In genomic region chr19:8403098-8403819, GRCh38 we compare ENCODE assay signal across 21 cellular contexts. TPM values are rescaled to one million over a fixed set of nuclear protein-coding genes. Genes with fewer than 3 reads are reported as not detected.
DNase-seq lines count a peak whose midpoint lies in the region; ATAC-seq, FAIRE-seq and TF ChIP-seq lines count a peak whose summit lies in the region.
"Had no signal": no experiment of that assay in that cellular context is flagged by ENCODE, and none has a peak within 500 bp of the region (broad histone marks: within the 10 kb centered on the region; RNA-seq: fewer than 3 reads in every experiment).

No MANE protein-coding gene starts in this region.

- peak; percentile 22 for DNase-seq in D341Med (ENCODE audit: low spot score)
- no peak for DNase-seq in Panc1 (ENCODE audit: low read depth, low spot score)
- no peak for DNase-seq in HepG2 (ENCODE audit: low spot score)
- DNase-seq in sciatic nerve (ENCODE audit: low spot score): no peak
- no peak for DNase-seq in NCI-H1436 treated with DMSO at 0.1 percent for 48 hours (lab: John Stamatoyannopoulos, UW)
- DNase-seq in activated T-helper 1 cell treated with anti-CD3 and anti-CD28 coated beads, Interleukin-12 subunit alpha, Interleukin-12 subunit beta, Interleukin-2, Interleukin-4 antibody, amounts not matched to agents 30 ng/mL and 10 ng/mL and 1 ng/mL, durations not matched to agents 14 hours and 24 hours and 36 hours (ENCODE audit: low spot score): no peak
- DNase-seq in AML-193 (lab: John Stamatoyannopoulos, UW): no peak
- DNase-seq: BE2C; CD4-positive, alpha-beta memory T cell; DMS153; DMS79 treated with DMSO at 0.1 percent for 48 hours; EL; GOT3 had no signal

- TF ChIP-seq POLR2A in HepG2 (IDR thresholded peaks at IDR 0.05; ENCODE audit: insufficient read depth in 1 of 2, low read depth in 2 of 2, low read length in 2 of 2): no peak

- H3K4me1 Mint-ChIP-seq in activated T-helper 1 cell treated with anti-CD3 and anti-CD28 coated beads, Interleukin-12 subunit alpha, Interleukin-12 subunit beta, Interleukin-2, Interleukin-4 antibody, amounts not matched to agents 30 ng/mL and 10 ng/mL and 1 ng/mL, durations not matched to agents 14 hours and 24 hours and 36 hours (ENCODE audit: low read depth): no peaks in the 10 kb centered on the region
- H3K4me1 Mint-ChIP-seq: CD4-positive, alpha-beta memory T cell had no signal

- H3K36me3 ChIP-seq in Panc1 (ENCODE audit: control insufficient read depth, insufficient read depth, low read length) (peaks cover 2% of the 10 kb centered on the region; the same call in 1 of the 2 replicates), HepG2 (replicated peaks in 1 of 2; ENCODE audit: control insufficient read depth in 1 of 2, insufficient read depth in 2 of 2, low read length in 2 of 2) (peaks cover 9 to 23% of the 10 kb centered on the region in 2 experiments; a peak in 4 of 5 replicates)

- CTCF ChIA-PET in Panc1 (lab: Charles Lee) (no interaction called here), HepG2 (lab: Yijun Ruan, JAX; ENCODE audit: low intra/inter-chr PET ratio, low total read pairs) (no interaction called here)

- no peaks in the 10 kb centered on the region for H4K20me1 ChIP-seq in HepG2 (ENCODE audit: insufficient read depth, low read length)

- no peak overlapping the region for H3K4me2 ChIP-seq in HepG2 (ENCODE audit: low read depth, low read length)

- no peaks in the 10 kb centered on the region for H3K79me2 ChIP-seq in HepG2 (ENCODE audit: insufficient read depth, low read length)

- peaks cover 4% of the 10 kb centered on the region for H3K4me1 ChIP-seq in Panc1 (ENCODE audit: control insufficient read depth, insufficient read depth, low read length)
- 0 out of 2 replicates have a peak, but pooled peaks cover 16% of the 10 kb centered on the region for H3K4me1 ChIP-seq in HepG2 (ENCODE audit: insufficient read depth, low read length)
- H3K4me1 ChIP-seq: BE2C, HAP-1 had no signal

- no peak overlapping the region for H3K4me3 Mint-ChIP-seq in activated T-helper 1 cell treated with anti-CD3 and anti-CD28 coated beads, Interleukin-12 subunit alpha, Interleukin-12 subunit beta, Interleukin-2, Interleukin-4 antibody, amounts not matched to agents 30 ng/mL and 10 ng/mL and 1 ng/mL, durations not matched to agents 14 hours and 24 hours and 36 hours
- H3K4me3 Mint-ChIP-seq: CD4-positive, alpha-beta memory T cell had no signal

- no peak overlapping the region for H3K27ac ChIP-seq in Panc1 (ENCODE audit: low read length)
- H3K27ac ChIP-seq in HepG2 (ENCODE audit: extremely low read length, insufficient read depth, low read length): no peak overlapping the region
- H3K27ac ChIP-seq: C4-2B had no signal

- in situ Hi-C loops in Panc1 (cut with HindIII; ENCODE audit: low pct_unique_long_range_greater_than_20kb, low sequenced_read_pairs): no loop called here
- in situ Hi-C loops in HepG2 (cut with HindIII; ENCODE audit: extremely low pct_ligation_motif_present, low pct_unique_long_range_greater_than_20kb): no loop called here

- no peak overlapping the region for H3K9ac ChIP-seq in HepG2 (ENCODE audit: insufficient read depth, low read depth, low read length)

- no peaks in the 10 kb centered on the region for H3K27me3 Mint-ChIP-seq in activated T-helper 1 cell treated with anti-CD3 and anti-CD28 coated beads, Interleukin-12 subunit alpha, Interleukin-12 subunit beta, Interleukin-2, Interleukin-4 antibody, amounts not matched to agents 30 ng/mL and 10 ng/mL and 1 ng/mL, durations not matched to agents 14 hours and 24 hours and 36 hours (ENCODE audit: insufficient read depth)
- H3K27me3 Mint-ChIP-seq: CD4-positive, alpha-beta memory T cell had no signal

- H3K4me3 ChIP-seq in Panc1 (ENCODE audit: low read depth in 2 of 2, low read length in 2 of 2) (no peak overlapping the region), HepG2 (replicated peaks in 1 of 3; ENCODE audit: insufficient read depth in 1 of 3, low read depth in 2 of 3, low read length in 3 of 3) (no peak overlapping the region)
- H3K4me3 ChIP-seq: HAP-1 had no signal

- FAIRE-seq in HepG2 (lab: Jason Lieb, UNC): no peak
- FAIRE-seq: A204.1, D721Med, G401.6, GM12891, GM19239 had no signal

- TF ChIP-seq CTCF in Panc1 (IDR thresholded peaks at IDR 0.05): no peak
- no peak for TF ChIP-seq CTCF in HepG2 (CRISPR knock-in tag; IDR thresholded peaks at IDR 0.05)

- H3K9me3 Mint-ChIP-seq in activated T-helper 1 cell treated with anti-CD3 and anti-CD28 coated beads, Interleukin-12 subunit alpha, Interleukin-12 subunit beta, Interleukin-2, Interleukin-4 antibody, amounts not matched to agents 30 ng/mL and 10 ng/mL and 1 ng/mL, durations not matched to agents 14 hours and 24 hours and 36 hours: no peaks in the 10 kb centered on the region
- H3K9me3 Mint-ChIP-seq: CD4-positive, alpha-beta memory T cell had no signal

- no peaks in the 10 kb centered on the region for H3K9me3 ChIP-seq in Panc1 (ENCODE audit: control insufficient read depth, insufficient read depth, low read depth, low read length)
- H3K9me3 ChIP-seq in HepG2 (ENCODE audit: low read length): no peaks in the 10 kb centered on the region
- H3K9me3 ChIP-seq: BE2C, HAP-1 had no signal

- POLR2A ChIA-PET in Panc1 (lab: Charles Lee): no interaction called here
- POLR2A ChIA-PET in HepG2 (lab: Yijun Ruan, JAX): no interaction called here

- no peak overlapping the region for H2AFZ ChIP-seq in HepG2 (ENCODE audit: low read length)

- WGBS in HepG2 (ENCODE audit: low lambda C conversion rate): 92% methylated on average over 19 of the region's 44 CpGs

- no peak for TF ChIP-seq RAD21 in HepG2 (CRISPR knock-in tag; IDR thresholded peaks at IDR 0.05)

- H3K27ac Mint-ChIP-seq in activated T-helper 1 cell treated with anti-CD3 and anti-CD28 coated beads, Interleukin-12 subunit alpha, Interleukin-12 subunit beta, Interleukin-2, Interleukin-4 antibody, amounts not matched to agents 30 ng/mL and 10 ng/mL and 1 ng/mL, durations not matched to agents 14 hours and 24 hours and 36 hours: no peak overlapping the region

- H3K36me3 Mint-ChIP-seq in activated T-helper 1 cell treated with anti-CD3 and anti-CD28 coated beads, Interleukin-12 subunit alpha, Interleukin-12 subunit beta, Interleukin-2, Interleukin-4 antibody, amounts not matched to agents 30 ng/mL and 10 ng/mL and 1 ng/mL, durations not matched to agents 14 hours and 24 hours and 36 hours (ENCODE audit: low read depth): peaks cover 3% of the 10 kb centered on the region

- intact Hi-C loops in Panc1 (cut with micrococcal nuclease; ENCODE audit: unreplicated experiment): no loop called here
- intact Hi-C loops in HepG2 (cut with micrococcal nuclease; ENCODE audit: unreplicated experiment): no loop called here
- intact Hi-C loops in sciatic nerve (cut with DNase I): no loop called here
- intact Hi-C loops in activated T-helper 1 cell treated with anti-CD3 and anti-CD28 coated beads, Interleukin-12 subunit alpha, Interleukin-12 subunit beta, Interleukin-2, Interleukin-4 antibody, amounts not matched to agents 30 ng/mL and 10 ng/mL and 1 ng/mL, durations not matched to agents 14 hours and 24 hours and 36 hours (cut with micrococcal nuclease): no loop called here

- ATAC-seq in Panc1 (no peak), HepG2 (no peak), sciatic nerve (peak; percentile 16)

- BruUV-seq in Panc1 (replicated peaks; lab: Mats Ljungman, UMichigan) (TSS peak; percentile 69), HepG2 (replicated peaks; lab: Mats Ljungman, UMichigan) (no TSS peak)

- no peaks in the 10 kb centered on the region for H3K27me3 ChIP-seq in Panc1 (ENCODE audit: control insufficient read depth, insufficient read depth, low read length)
- H3K27me3 ChIP-seq in HepG2 (ENCODE audit: control insufficient read depth in 1 of 2, insufficient read depth in 2 of 2, low read length in 2 of 2): no peaks in the 10 kb centered on the region
- H3K27me3 ChIP-seq: BE2C had no signal

- no peak for TF ChIP-seq EP300 in HepG2 (IDR thresholded peaks at IDR 0.05; ENCODE audit: low read depth in 2 of 2, low read length in 2 of 2)
- no peak for TF ChIP-seq EP300 in HepG2 (CRISPR knock-in tag; IDR thresholded peaks at IDR 0.05; ENCODE audit: borderline replicate concordance)

RNA-seq across cellular contexts. Expression of gene MARCHF2, which starts 9.8 kb away (rescaled TPM):
- 32.6 TPM for total RNA-seq in Panc1 (2021; ENCODE audit: unreplicated experiment)
- polyA plus RNA-seq in Panc1 (2012; ENCODE audit: insufficient read length): 62.9 TPM
- 10.6 and 12.7 TPM in 2 replicates for total RNA-seq in HepG2 (2016; rRNA removed; fragmentation: Illumina TruSeq; extraction: Trizol)
- 59.6 and 64.1 TPM in 2 replicates for total RNA-seq in HepG2 (2016; cell fraction: cytosol; rRNA removed; fragmentation: Illumina TruSeq; extraction: Trizol; ENCODE audit: low read depth)
- total RNA-seq in HepG2 (2016; cell fraction: insoluble cytoplasmic fraction; rRNA removed; fragmentation: Illumina TruSeq; extraction: Trizol): 8.2 and 12.9 TPM in 2 replicates
- total RNA-seq in HepG2 (2016; cell fraction: membrane; rRNA removed; fragmentation: Illumina TruSeq; extraction: Trizol): 65.2 and 66.6 TPM in 2 replicates
- 3.6 and 5.3 TPM in 2 replicates for total RNA-seq in HepG2 (2016; cell fraction: nucleus; rRNA removed; fragmentation: Illumina TruSeq; extraction: Trizol)
- 13.0 and 17.0 TPM in 2 replicates for polyA plus RNA-seq in HepG2 (2011; rRNA removed)
- polyA plus RNA-seq in HepG2 (2011; cell fraction: cytosol; rRNA removed): 21.1 and 28.3 TPM in 2 replicates
- polyA plus RNA-seq in HepG2 (2011; cell fraction: nucleus; rRNA removed): 15.0 and 19.7 TPM in 2 replicates
- polyA plus RNA-seq in HepG2 (2012): 6.7 and 12.0 TPM in 2 replicates
- 74.4 and 75.7 TPM in 2 replicates for polyA plus RNA-seq in HepG2 (2016; cell fraction: cytosol; fragmentation: Illumina TruSeq; extraction: Trizol; ENCODE audit: low read depth)
- polyA plus RNA-seq in HepG2 (2016; cell fraction: insoluble cytoplasmic fraction; fragmentation: Illumina TruSeq; extraction: Trizol; ENCODE audit: low read depth): 8.3 and 8.9 TPM in 2 replicates
- 56.5 and 63.1 TPM in 2 replicates for polyA plus RNA-seq in HepG2 (2016; cell fraction: membrane; fragmentation: Illumina TruSeq; extraction: Trizol; ENCODE audit: low read depth)
- 8.7 and 13.2 TPM in 2 replicates for polyA plus RNA-seq in HepG2 (2016; cell fraction: nucleus; fragmentation: Illumina TruSeq; extraction: Trizol; ENCODE audit: insufficient read depth, low read depth)
- 5.3 and 38.3 TPM in 2 replicates for polyA minus RNA-seq in HepG2 (2011; rRNA and poly(A)+ RNA removed; ENCODE audit: low replicate concordance)
- 11.2 and 13.2 TPM in 2 replicates for polyA minus RNA-seq in HepG2 (2011; cell fraction: cytosol; rRNA and poly(A)+ RNA removed)
- polyA minus RNA-seq in HepG2 (2011; cell fraction: nucleus; rRNA and poly(A)+ RNA removed): 2.3 and 8.2 TPM in 2 replicates
- total RNA-seq in sciatic nerve: 44.7 TPM
- 8.1 and 9.6 TPM in 2 replicates for total RNA-seq in activated T-helper 1 cell treated with anti-CD3 and anti-CD28 coated beads, Interleukin-12 subunit alpha, Interleukin-12 subunit beta, Interleukin-2, Interleukin-4 antibody, amounts not matched to agents 30 ng/mL and 10 ng/mL and 1 ng/mL, durations not matched to agents 14 hours and 24 hours and 36 hours

RNA-seq across cellular contexts. Expression of gene RAB11B, which starts 13.1 kb away (rescaled TPM):
- total RNA-seq in Panc1 (2021; ENCODE audit: unreplicated experiment) (135 TPM), HepG2 (2016; rRNA removed; fragmentation: Illumina TruSeq; extraction: Trizol) (6.0 and 11.5 TPM in 2 replicates), sciatic nerve (91.6 TPM)
- 395 TPM for polyA plus RNA-seq in Panc1 (2012; ENCODE audit: insufficient read length)
- 3.2 and 5.3 TPM in 2 replicates for total RNA-seq in HepG2 (2016; cell fraction: cytosol; rRNA removed; fragmentation: Illumina TruSeq; extraction: Trizol; ENCODE audit: low read depth)
- total RNA-seq in HepG2 (2016; cell fraction: insoluble cytoplasmic fraction; rRNA removed; fragmentation: Illumina TruSeq; extraction: Trizol): 5.3 and 9.6 TPM in 2 replicates
- 5.5 and 8.1 TPM in 2 replicates for total RNA-seq in HepG2 (2016; cell fraction: membrane; rRNA removed; fragmentation: Illumina TruSeq; extraction: Trizol)
- 10.6 and 12.6 TPM in 2 replicates for total RNA-seq in HepG2 (2016; cell fraction: nucleus; rRNA removed; fragmentation: Illumina TruSeq; extraction: Trizol)
- 28.4 and 39.6 TPM in 2 replicates for polyA plus RNA-seq in HepG2 (2011; rRNA removed)
- 25.6 and 37.5 TPM in 2 replicates for polyA plus RNA-seq in HepG2 (2011; cell fraction: cytosol; rRNA removed)
- polyA plus RNA-seq in HepG2 (2011; cell fraction: nucleus; rRNA removed): 145 and 155 TPM in 2 replicates
- 60.0 and 70.4 TPM in 2 replicates for polyA plus RNA-seq in HepG2 (2012)
- polyA plus RNA-seq in HepG2 (2016; cell fraction: cytosol; fragmentation: Illumina TruSeq; extraction: Trizol; ENCODE audit: low read depth): 12.4 and 13.3 TPM in 2 replicates
- polyA plus RNA-seq in HepG2 (2016; cell fraction: insoluble cytoplasmic fraction; fragmentation: Illumina TruSeq; extraction: Trizol; ENCODE audit: low read depth): 42.9 and 48.7 TPM in 2 replicates
- 18.3 and 20.3 TPM in 2 replicates for polyA plus RNA-seq in HepG2 (2016; cell fraction: membrane; fragmentation: Illumina TruSeq; extraction: Trizol; ENCODE audit: low read depth)
- 54.5 and 58.9 TPM in 2 replicates for polyA plus RNA-seq in HepG2 (2016; cell fraction: nucleus; fragmentation: Illumina TruSeq; extraction: Trizol; ENCODE audit: insufficient read depth, low read depth)
- 12.0 and 69.0 TPM in 2 replicates for polyA minus RNA-seq in HepG2 (2011; rRNA and poly(A)+ RNA removed; ENCODE audit: low replicate concordance)
- polyA minus RNA-seq in HepG2 (2011; cell fraction: cytosol; rRNA and poly(A)+ RNA removed): 33.6 and 48.7 TPM in 2 replicates
- polyA minus RNA-seq in HepG2 (2011; cell fraction: nucleus; rRNA and poly(A)+ RNA removed): 27.7 and 30.1 TPM in 2 replicates
- 75.1 and 81.0 TPM in 2 replicates for total RNA-seq in activated T-helper 1 cell treated with anti-CD3 and anti-CD28 coated beads, Interleukin-12 subunit alpha, Interleukin-12 subunit beta, Interleukin-2, Interleukin-4 antibody, amounts not matched to agents 30 ng/mL and 10 ng/mL and 1 ng/mL, durations not matched to agents 14 hours and 24 hours and 36 hours

RNA-seq across cellular contexts. Expression of gene ANGPTL4, which starts 39.3 kb away (rescaled TPM):
- total RNA-seq in Panc1 (2021; ENCODE audit: unreplicated experiment) (46.6 TPM), HepG2 (2016; rRNA removed; fragmentation: Illumina TruSeq; extraction: Trizol) (0.20 and 0.80 TPM in 2 replicates), sciatic nerve (9.2 TPM)
- polyA plus RNA-seq in Panc1 (2012; ENCODE audit: insufficient read length): 208 TPM
- total RNA-seq in HepG2 (2016; cell fraction: cytosol; rRNA removed; fragmentation: Illumina TruSeq; extraction: Trizol; ENCODE audit: low read depth): 0.10 and 0.35 TPM in 2 replicates
- 0.27 and 0.80 TPM in 2 replicates for total RNA-seq in HepG2 (2016; cell fraction: insoluble cytoplasmic fraction; rRNA removed; fragmentation: Illumina TruSeq; extraction: Trizol)
- total RNA-seq in HepG2 (2016; cell fraction: membrane; rRNA removed; fragmentation: Illumina TruSeq; extraction: Trizol): 0.48 and 0.71 TPM in 2 replicates
- total RNA-seq in HepG2 (2016; cell fraction: nucleus; rRNA removed; fragmentation: Illumina TruSeq; extraction: Trizol): 0.78 and 1.6 TPM in 2 replicates
- 21.7 and 39.9 TPM in 2 replicates for polyA plus RNA-seq in HepG2 (2011; rRNA removed)
- 24.1 and 25.1 TPM in 2 replicates for polyA plus RNA-seq in HepG2 (2011; cell fraction: cytosol; rRNA removed)
- polyA plus RNA-seq in HepG2 (2011; cell fraction: nucleus; rRNA removed): 62.7 and 74.1 TPM in 2 replicates
- 15.1 and 16.8 TPM in 2 replicates for polyA plus RNA-seq in HepG2 (2012)
- polyA plus RNA-seq in HepG2 (2016; cell fraction: cytosol; fragmentation: Illumina TruSeq; extraction: Trizol; ENCODE audit: low read depth): 0.22 and 0.23 TPM in 2 replicates
- 0.29 and 0.58 TPM in 2 replicates for polyA plus RNA-seq in HepG2 (2016; cell fraction: insoluble cytoplasmic fraction; fragmentation: Illumina TruSeq; extraction: Trizol; ENCODE audit: low read depth)
- 0.19 TPM in 2 replicates for polyA plus RNA-seq in HepG2 (2016; cell fraction: membrane; fragmentation: Illumina TruSeq; extraction: Trizol; ENCODE audit: low read depth)
- 2.5 and 3.1 TPM in 2 replicates for polyA plus RNA-seq in HepG2 (2016; cell fraction: nucleus; fragmentation: Illumina TruSeq; extraction: Trizol; ENCODE audit: insufficient read depth, low read depth)
- polyA minus RNA-seq in HepG2 (2011; rRNA and poly(A)+ RNA removed; ENCODE audit: low replicate concordance): 0.14 and 19.3 TPM in 2 replicates
- 14.2 and 17.5 TPM in 2 replicates for polyA minus RNA-seq in HepG2 (2011; cell fraction: cytosol; rRNA and poly(A)+ RNA removed)
- 14.4 and 18.8 TPM in 2 replicates for polyA minus RNA-seq in HepG2 (2011; cell fraction: nucleus; rRNA and poly(A)+ RNA removed)
- 2.3 and 3.8 TPM in 2 replicates for total RNA-seq in activated T-helper 1 cell treated with anti-CD3 and anti-CD28 coated beads, Interleukin-12 subunit alpha, Interleukin-12 subunit beta, Interleukin-2, Interleukin-4 antibody, amounts not matched to agents 30 ng/mL and 10 ng/mL and 1 ng/mL, durations not matched to agents 14 hours and 24 hours and 36 hours
- total RNA-seq: CD4-positive, alpha-beta memory T cell; HT1080 had no signal
- polyA plus RNA-seq: CD4-positive, alpha-beta memory T cell had no signal

RNA-seq across cellular contexts. Expression of gene HNRNPM, which starts 41.5 kb away (rescaled TPM):
- 225 TPM for total RNA-seq in Panc1 (2021; ENCODE audit: unreplicated experiment)
- 330 TPM for polyA plus RNA-seq in Panc1 (2012; ENCODE audit: insufficient read length)
- total RNA-seq in HepG2 (2016; rRNA removed; fragmentation: Illumina TruSeq; extraction: Trizol): 102 and 144 TPM in 2 replicates
- total RNA-seq in HepG2 (2016; cell fraction: cytosol; rRNA removed; fragmentation: Illumina TruSeq; extraction: Trizol; ENCODE audit: low read depth): 28.1 and 31.3 TPM in 2 replicates
- 105 and 130 TPM in 2 replicates for total RNA-seq in HepG2 (2016; cell fraction: insoluble cytoplasmic fraction; rRNA removed; fragmentation: Illumina TruSeq; extraction: Trizol)
- total RNA-seq in HepG2 (2016; cell fraction: membrane; rRNA removed; fragmentation: Illumina TruSeq; extraction: Trizol): 29.6 and 34.4 TPM in 2 replicates
- total RNA-seq in HepG2 (2016; cell fraction: nucleus; rRNA removed; fragmentation: Illumina TruSeq; extraction: Trizol): 79.0 and 100 TPM in 2 replicates
- 53.7 and 56.7 TPM in 2 replicates for polyA plus RNA-seq in HepG2 (2011; rRNA removed)
- polyA plus RNA-seq in HepG2 (2011; cell fraction: cytosol; rRNA removed): 57.0 and 126 TPM in 2 replicates
- 114 and 125 TPM in 2 replicates for polyA plus RNA-seq in HepG2 (2011; cell fraction: nucleus; rRNA removed)
- 107 and 138 TPM in 2 replicates for polyA plus RNA-seq in HepG2 (2012)
- polyA plus RNA-seq in HepG2 (2016; cell fraction: cytosol; fragmentation: Illumina TruSeq; extraction: Trizol; ENCODE audit: low read depth): 12.0 and 13.3 TPM in 2 replicates
- 244 and 309 TPM in 2 replicates for polyA plus RNA-seq in HepG2 (2016; cell fraction: insoluble cytoplasmic fraction; fragmentation: Illumina TruSeq; extraction: Trizol; ENCODE audit: low read depth)
- 17.6 and 27.0 TPM in 2 replicates for polyA plus RNA-seq in HepG2 (2016; cell fraction: membrane; fragmentation: Illumina TruSeq; extraction: Trizol; ENCODE audit: low read depth)
- polyA plus RNA-seq in HepG2 (2016; cell fraction: nucleus; fragmentation: Illumina TruSeq; extraction: Trizol; ENCODE audit: insufficient read depth, low read depth): 181 and 202 TPM in 2 replicates
- polyA minus RNA-seq in HepG2 (2011; rRNA and poly(A)+ RNA removed; ENCODE audit: low replicate concordance): 64.5 and 120 TPM in 2 replicates
- polyA minus RNA-seq in HepG2 (2011; cell fraction: cytosol; rRNA and poly(A)+ RNA removed): 53.3 and 60.8 TPM in 2 replicates
- polyA minus RNA-seq in HepG2 (2011; cell fraction: nucleus; rRNA and poly(A)+ RNA removed): 85.2 and 90.0 TPM in 2 replicates
- total RNA-seq in sciatic nerve: 154 TPM
- 323 and 331 TPM in 2 replicates for total RNA-seq in activated T-helper 1 cell treated with anti-CD3 and anti-CD28 coated beads, Interleukin-12 subunit alpha, Interleukin-12 subunit beta, Interleukin-2, Interleukin-4 antibody, amounts not matched to agents 30 ng/mL and 10 ng/mL and 1 ng/mL, durations not matched to agents 14 hours and 24 hours and 36 hours
